In genomic region chr14:50231475-50232275, GRCh38 we compare ENCODE assay signal across 8 cellular contexts. TPM values are rescaled to one million over a fixed set of nuclear protein-coding genes. Genes with fewer than 3 reads are reported as not detected.
A peak's percentile ranks its signal among the peaks of the same experiment; 100 is the strongest.
DNase-seq lines count a peak whose midpoint lies in the region; ATAC-seq and TF ChIP-seq lines count a peak whose summit lies in the region.

TSS of gene SOS2 (minus strand) at chr14:50231578. CDS start at chr14:50231283, 295 bp downstream.

- peaks cover 8 to 29% (median 22%) of the 10 kb centered on the region in 11 experiments for H3K9me3 ChIP-seq in BLaER1 treated with 17β-estradiol and CSF1 and Interleukin-3, amounts not matched to agents 10 nM and 100 nM (replicated peaks in 1 of 11)
- H3K9me3 ChIP-seq in liver (ENCODE audit: control insufficient read depth in 4 of 4, low read length in 3 of 4): no peaks in the 10 kb centered on the region

- H3K36me3 ChIP-seq in BLaER1 treated with 17β-estradiol and CSF1 and Interleukin-3, amounts not matched to agents 10 nM and 100 nM: peaks cover 4 to 21% (median 8%) of the 10 kb centered on the region in 11 experiments; a peak in 16 of 22 replicates
- H3K36me3 ChIP-seq in liver (ENCODE audit: control insufficient read depth in 4 of 4, insufficient read depth in 3 of 4, low read depth in 1 of 4, low read length in 3 of 4): no peaks in the 10 kb centered on the region

- no peaks in the 10 kb centered on the region for H3K27me3 Mint-ChIP-seq in dendritic cell treated with granulocyte-macrophage colony-stimulating factor and Interleukin-4, amounts not matched to agents 40 ng/mL and 50 ng/mL, for 4 days

- H3K36me3 Mint-ChIP-seq in dendritic cell treated with granulocyte-macrophage colony-stimulating factor and Interleukin-4, amounts not matched to agents 40 ng/mL and 50 ng/mL, for 4 days (ENCODE audit: low read depth): peaks cover 6% of the 10 kb centered on the region

- H4K20me1 ChIP-seq in BLaER1 treated with 17β-estradiol and CSF1 and Interleukin-3, amounts not matched to agents 10 nM and 100 nM: peaks cover 13 to 40% (median 26%) of the 10 kb centered on the region in 11 experiments; a peak in 20 of 22 replicates

- intact Hi-C loops in dendritic cell treated with granulocyte-macrophage colony-stimulating factor and Interleukin-4, amounts not matched to agents 40 ng/mL and 50 ng/mL, for 4 days (cut with micrococcal nuclease): loop anchor here (1.0 to 10.0 kb wide), 3 partner anchors 81 to 601 kb away; partner anchors contain the start of genes DMAC2L, DNAAF2, L2HGDH and NIN

- H3K4me2 ChIP-seq in BLaER1 treated with 17β-estradiol and CSF1 and Interleukin-3, amounts not matched to agents 10 nM and 100 nM: peak within 1 kb of the TSS; percentile 80 to 96 (median 90)

- peak within 1 kb of the TSS; percentile 90 to 99 (median 98) for H3K9ac ChIP-seq in BLaER1 treated with 17β-estradiol and CSF1 and Interleukin-3, amounts not matched to agents 10 nM and 100 nM
- peak within 1 kb of the TSS; percentile 88 to 92 for H3K9ac ChIP-seq in liver (ENCODE audit: low read depth in 1 of 2, low read length in 2 of 2)

- ATAC-seq in HG03457 (IDR thresholded peaks at IDR 0.05; ENCODE audit: unreplicated experiment): peak; percentile 73

- DNase-seq in GM19240 (ENCODE audit: insufficient read length, low spot score) (peak; percentile 60), NCI-H526 (lab: John Stamatoyannopoulos, UW) (peak; percentile 74 to 95)
- peak; percentile 47 to 58 for DNase-seq in activated CD4-positive, alpha-beta T cell treated with anti-CD3 and anti-CD28 coated beads, Interleukin-2, amount 50 U/mL, for 24 hours (ENCODE audit: low read depth in 1 of 2, low spot score in 1 of 2)
- DNase-seq in stimulated activated CD4-positive, alpha-beta T cell treated with anti-CD3 and anti-CD28 coated beads, Interleukin-4, amount 100 ng/mL, for 24 hours: peak; percentile 78

- peak within 1 kb of the TSS; percentile 86 for H3K4me3 Mint-ChIP-seq in dendritic cell treated with granulocyte-macrophage colony-stimulating factor and Interleukin-4, amounts not matched to agents 40 ng/mL and 50 ng/mL, for 4 days

- peak within 1 kb of the TSS; percentile 90 to 99 (median 97) for H3K27ac ChIP-seq in BLaER1 treated with 17β-estradiol and CSF1 and Interleukin-3, amounts not matched to agents 10 nM and 100 nM
- H3K27ac ChIP-seq in liver (ENCODE audit: low read depth in 1 of 2, low read length in 2 of 2): peak within 1 kb of the TSS; percentile 96 to 97

- H3K27ac Mint-ChIP-seq in dendritic cell treated with granulocyte-macrophage colony-stimulating factor and Interleukin-4, amounts not matched to agents 40 ng/mL and 50 ng/mL, for 4 days: peak within 1 kb of the TSS; percentile 91

- H3K4me1 Mint-ChIP-seq in dendritic cell treated with granulocyte-macrophage colony-stimulating factor and Interleukin-4, amounts not matched to agents 40 ng/mL and 50 ng/mL, for 4 days (ENCODE audit: low read depth): peaks cover 25% of the 10 kb centered on the region

- no peak for TF ChIP-seq CTCF in liver (IDR thresholded peaks at IDR 0.05; ENCODE audit: low read depth, low read length, missing input control)

- H3K27me3 ChIP-seq in BLaER1 treated with 17β-estradiol and CSF1 and Interleukin-3, amounts not matched to agents 10 nM and 100 nM: no peaks in the 10 kb centered on the region
- no peaks in the 10 kb centered on the region for H3K27me3 ChIP-seq in liver (ENCODE audit: control insufficient read depth in 4 of 4, insufficient read depth in 4 of 4, low read length in 3 of 4)

- H3K4me1 ChIP-seq in BLaER1 treated with 17β-estradiol and CSF1 and Interleukin-3, amounts not matched to agents 10 nM and 100 nM: peaks cover 14 to 37% (median 22%) of the 10 kb centered on the region in 10 experiments
- peaks cover 4 to 20% (median 8%) of the 10 kb centered on the region in 4 donors for H3K4me1 ChIP-seq in liver (ENCODE audit: control insufficient read depth in 4 of 4, insufficient read depth in 4 of 4, low read length in 3 of 4)

- H3K4me3 ChIP-seq in BLaER1 treated with 17β-estradiol and CSF1 and Interleukin-3, amounts not matched to agents 10 nM and 100 nM: peak within 1 kb of the TSS; percentile 86 to 100 (median 95)
- H3K4me3 ChIP-seq in liver (ENCODE audit: low read depth in 1 of 3, low read length in 3 of 3): peak within 1 kb of the TSS; percentile 87 to 94 (median 87)

- no peak for TF ChIP-seq RAD21 in liver (IDR thresholded peaks at IDR 0.05)

- no peaks in the 10 kb centered on the region for H3K9me3 Mint-ChIP-seq in dendritic cell treated with granulocyte-macrophage colony-stimulating factor and Interleukin-4, amounts not matched to agents 40 ng/mL and 50 ng/mL, for 4 days

- WGBS in liver: under 1% methylated on average over 90 of the region's 90 CpGs

TF ChIP-seq in liver, 16 proteins besides CTCF, POLR2A, EP300 and RAD21:
- no peak for TF ChIP-seq JUND (IDR thresholded peaks at IDR 0.05)
- no peak for TF ChIP-seq GABPA (IDR thresholded peaks at IDR 0.05 in 1 of 2, conservative IDR thresholded peaks at IDR 0.05 in 1 of 2)
- peak; percentile 39 for TF ChIP-seq REST (IDR thresholded peaks at IDR 0.05)
- peak; percentile 56 for TF ChIP-seq YY1 (IDR thresholded peaks at IDR 0.05)
- TF ChIP-seq FOXA2 (IDR thresholded peaks at IDR 0.05): no peak

RNA-seq across cellular contexts. Expression of gene SOS2, which starts in this region (rescaled TPM):
- total RNA-seq in liver: 10 to 100 TPM; 13.4 to 20.1 TPM
- 1 to 10 TPM; 3.1 to 4.8 TPM for polyA plus RNA-seq in liver

Comparison
In these comparisons a context has a peak if more than half of its experiments do, and no peak if none do; other contexts are left out.
1. Peak in every context shown above with its lines: DNase-seq, ATAC-seq, H3K4me3 ChIP-seq and H3K27ac ChIP-seq.